27 cellular contexts compared by ENCODE assay signal in genomic region chr3:169304716-169305115, GRCh38.
"Had no signal": no experiment of that assay in that cellular context is flagged by ENCODE, and none has a peak within 500 bp of the region (broad histone marks: within the 10 kb centered on the region; RNA-seq: fewer than 3 reads in every experiment).

No MANE protein-coding gene starts in this region.

- H3K4me2 ChIP-seq: PC-9, SK-N-SH had no signal

- H3K4me3 ChIP-seq: adrenal gland, PC-9 had no signal

- H3K27ac ChIP-seq: adrenal gland, PC-9 had no signal

- H3K9me3 ChIP-seq: adrenal gland, SK-N-SH had no signal

- H3K9ac ChIP-seq: SK-N-SH had no signal

- ATAC-seq: activated CD4-positive, alpha-beta T cell treated with anti-CD3 and anti-CD28 coated beads for 36 hours; activated CD4-positive, CD25-positive, alpha-beta regulatory T cell treated with anti-CD3 and anti-CD28 coated beads, Interleukin-2, amount 50 U/mL, for 24 hours; activated CD8-positive, alpha-beta T cell treated with anti-CD3 and anti-CD28 coated beads, Interleukin-2, amount 10 ng/mL, durations not matched to agents 7 days and 5 days; activated naive CD4-positive, alpha-beta T cell treated with anti-CD3 and anti-CD28 coated beads, Interleukin-2, amount 50 U/mL, for 72 hours; WTC11 had no signal

- H3K9me2 ChIP-seq: SK-N-SH had no signal

- H3K27me3 ChIP-seq: adrenal gland had no signal

- DNase-seq: activated CD4-positive, alpha-beta T cell treated with anti-CD3 and anti-CD28 coated beads for 36 hours; activated CD4-positive, alpha-beta T cell treated with anti-CD3 and anti-CD28 coated beads, Interleukin-2, amount 10 ng/mL, durations not matched to agents 7 days and 5 days; activated CD4-positive, alpha-beta T cell treated with anti-CD3 and anti-CD28 coated beads, Interleukin-2, amount 50 U/mL, for 48 hours; activated CD8-positive, alpha-beta T cell treated with anti-CD3 and anti-CD28 coated beads, Interleukin-2, amount 10 ng/mL, durations not matched to agents 7 days and 5 days; activated gamma-delta T cell treated with Interleukin-2 at 50 U/mL for 16 hours; activated naive CD4-positive, alpha-beta T cell treated with anti-CD3 and anti-CD28 coated beads for 36 hours; activated T-cell treated with anti-CD3 and anti-CD28 coated beads, Interleukin-2, amount 50 U/mL, for 24 hours; adrenal gland; cerebellar nuclear complex; Karpas-422; KBM-7; NCI-H1048; NCI-H1436; NCI-H1694; NCI-H2029; NCI-H2107; NCI-H2171; NCI-H510A; NCI-H526; NCI-H748 treated with DMSO at 0.1 percent for 48 hours; NK-92 treated with Interleukin-12 subunit alpha and Interleukin-12 subunit beta, amount 100 ng/mL, for 24 hours; PC-9; Right ventricle myocardium superior; SK-N-SH had no signal

- H3K4me1 ChIP-seq: adrenal gland had no signal

- H3K36me3 ChIP-seq: adrenal gland had no signal

- H2AFZ ChIP-seq: PC-9 had no signal
